In the genomic region with DNA sequence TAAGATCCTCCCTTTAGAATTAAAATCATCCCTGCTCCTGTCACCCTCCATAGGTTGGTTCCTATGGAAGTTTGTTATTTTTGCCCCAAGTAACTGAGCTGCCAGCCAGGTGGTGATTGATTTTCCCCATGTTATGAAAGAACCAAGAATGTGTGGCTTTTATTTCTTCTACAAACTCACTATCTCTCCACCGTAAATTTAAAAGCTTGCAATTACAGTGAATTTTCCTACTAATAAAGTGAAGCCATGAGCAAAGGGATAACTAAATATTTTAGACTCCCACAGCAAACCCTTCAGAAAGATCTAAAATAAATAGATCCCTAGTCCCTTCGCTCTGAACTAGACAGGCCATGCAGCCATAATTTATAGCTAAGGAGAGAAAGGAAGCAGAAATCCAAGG, we compare ENCODE assay signal across 19 cellular contexts. TPM values are rescaled to one million over a fixed set of nuclear protein-coding genes. Genes with fewer than 3 reads are reported as not detected.
"Had no signal": no experiment of that assay in that cellular context is flagged by ENCODE, and none has a peak within 500 bp of the region (broad histone marks: within the 10 kb centered on the region; RNA-seq: fewer than 3 reads in every experiment).

No MANE protein-coding gene starts in this region.

- H3K4me3 ChIP-seq: MG63, SJSA1, SK-N-MC had no signal

- H3K9me3 ChIP-seq: MG63, SJSA1 had no signal

- H3K36me3 ChIP-seq: MG63, SJSA1 had no signal

- H3K27ac ChIP-seq: SJSA1, SK-N-MC had no signal

- H3K27me3 ChIP-seq: MG63, SJSA1 had no signal

- FAIRE-seq: RCC 7860 had no signal

- DNase-seq: Karpas-422, KG1, MG63, NCI-H1092 treated with DMSO at 0.1 percent for 48 hours, NCI-H1436, NCI-H187, NCI-H2029, NCI-H2171 treated with DMSO at 0.1 percent for 48 hours, NCI-H345, NCI-H524, NCI-H526 treated with DMSO at 0.1 percent for 48 hours, NCI-H774, Right ventricle myocardium superior, RPMI8226, SIG-M5 had no signal

RNA-seq across cellular contexts. Expression of a gene that starts 6.2 kb away (rescaled TPM):
- total RNA-seq: NCI-H460, Right ventricle myocardium superior had no signal
